In genomic region chr3:108589998-108590323, GRCh38 we compare ENCODE assay signal across 8 cellular contexts. TPM values are rescaled to one million over a fixed set of nuclear protein-coding genes. Genes with fewer than 3 reads are reported as not detected.
DNase-seq lines count a peak whose midpoint lies in the region; ATAC-seq and TF ChIP-seq lines count a peak whose summit lies in the region.

No MANE protein-coding gene starts in this region.

- no peak for ATAC-seq in body of pancreas
- no peak for ATAC-seq in memory B cell (ENCODE audit: low read depth)
- ATAC-seq in HG02884 (IDR thresholded peaks at IDR 0.05; ENCODE audit: unreplicated experiment), result no peak
- no peak for ATAC-seq in HG03108 (IDR thresholded peaks at IDR 0.05; ENCODE audit: unreplicated experiment)

- H3K9me3 ChIP-seq in body of pancreas, result no peaks in the 10 kb centered on the region

- H3K27me3 Mint-ChIP-seq in activated naive CD4-positive, alpha-beta T cell treated with anti-CD3 and anti-CD28 coated beads, Interleukin-2, amount 50 U/mL, for 24 hours, result no peaks in the 10 kb centered on the region
- H3K27me3 Mint-ChIP-seq in memory B cell, result no peaks in the 10 kb centered on the region

- DNase-seq in activated naive CD4-positive, alpha-beta T cell (lab: John Stamatoyannopoulos, UW), result no peak
- DNase-seq in body of pancreas (no peak), memory B cell (ENCODE audit: low spot score in 2 of 2) (no peak), SIG-M5 treated with dmso at 0.1 percent for 504 hours (lab: John Stamatoyannopoulos, UW; ENCODE audit: unreplicated experiment) (no peak)

- H3K4me1 Mint-ChIP-seq in activated naive CD4-positive, alpha-beta T cell treated with anti-CD3 and anti-CD28 coated beads, Interleukin-2, amount 50 U/mL, for 24 hours, result peaks cover 41% of the 10 kb centered on the region
- H3K4me1 Mint-ChIP-seq in memory B cell, result peaks cover 22% of the 10 kb centered on the region

- H3K4me3 ChIP-seq in body of pancreas (peak overlapping the region; percentile 82 to 96), urinary bladder (ENCODE audit: low read depth, low read length) (peak overlapping the region; percentile 72)

- no peaks in the 10 kb centered on the region for H3K9me3 Mint-ChIP-seq in activated naive CD4-positive, alpha-beta T cell treated with anti-CD3 and anti-CD28 coated beads, Interleukin-2, amount 50 U/mL, for 24 hours
- H3K9me3 Mint-ChIP-seq in memory B cell, result no peaks in the 10 kb centered on the region

- intact Hi-C loops in body of pancreas (cut with DNase I), result no loop called here

- H3K27ac ChIP-seq in body of pancreas (peak overlapping the region; percentile 85 to 89 (median 88)), urinary bladder (ENCODE audit: low read depth) (peak overlapping the region; percentile 44)

- peaks cover 3% of the 10 kb centered on the region for H3K36me3 Mint-ChIP-seq in activated naive CD4-positive, alpha-beta T cell treated with anti-CD3 and anti-CD28 coated beads, Interleukin-2, amount 50 U/mL, for 24 hours
- no peaks in the 10 kb centered on the region for H3K36me3 Mint-ChIP-seq in memory B cell

- H3K4me1 ChIP-seq in body of pancreas (peaks cover 11% of the 10 kb centered on the region), urinary bladder (ENCODE audit: insufficient read depth) (no peaks in the 10 kb centered on the region)

- WGBS in body of pancreas, 2 donors, result 1% methylated on average over 11 of the region's 11 CpGs
- under 1% methylated on average over 11 of the region's 11 CpGs for WGBS in urinary bladder

- H3K27ac Mint-ChIP-seq in activated naive CD4-positive, alpha-beta T cell treated with anti-CD3 and anti-CD28 coated beads, Interleukin-2, amount 50 U/mL, for 24 hours, result peak overlapping the region; percentile 96
- H3K27ac Mint-ChIP-seq in memory B cell, result peak overlapping the region; percentile 100

- H3K36me3 ChIP-seq in body of pancreas (replicated peaks in 1 of 2; ENCODE audit: insufficient read depth in 1 of 2, low read depth in 2 of 2) (no peaks in the 10 kb centered on the region), urinary bladder (ENCODE audit: insufficient read depth) (no peaks in the 10 kb centered on the region)

- H3K27me3 ChIP-seq in body of pancreas, result no peaks in the 10 kb centered on the region

- H3K4me3 Mint-ChIP-seq in activated naive CD4-positive, alpha-beta T cell treated with anti-CD3 and anti-CD28 coated beads, Interleukin-2, amount 50 U/mL, for 24 hours, result peak overlapping the region; percentile 96
- H3K4me3 Mint-ChIP-seq in memory B cell, result peak overlapping the region; percentile 95

- TF ChIP-seq CTCF in body of pancreas (IDR thresholded peaks at IDR 0.05), result no peak

- no peak for TF ChIP-seq POLR2A in body of pancreas (IDR thresholded peaks at IDR 0.05)

RNA-seq across cellular contexts. Expression of gene DZIP3, which starts 0.4 kb away (rescaled TPM):
- 1 to 10 TPM; 3.6 to 8.8 TPM for total RNA-seq in body of pancreas
- total RNA-seq in urinary bladder, result 39.2 TPM
- 8.2 TPM for polyA plus RNA-seq in urinary bladder

RNA-seq across cellular contexts. Expression of gene CIP2A, which starts 0.7 kb away (rescaled TPM):
- 1 to 10 TPM in 1 of 2 donors, under 1 TPM in 1; 0.33 to 3.6 TPM for total RNA-seq in body of pancreas
- total RNA-seq in urinary bladder, result 28.2 TPM
- polyA plus RNA-seq in urinary bladder, result 2.6 TPM
